Comparison of ENCODE assay signal across 1 cellular context in the genomic region with DNA sequence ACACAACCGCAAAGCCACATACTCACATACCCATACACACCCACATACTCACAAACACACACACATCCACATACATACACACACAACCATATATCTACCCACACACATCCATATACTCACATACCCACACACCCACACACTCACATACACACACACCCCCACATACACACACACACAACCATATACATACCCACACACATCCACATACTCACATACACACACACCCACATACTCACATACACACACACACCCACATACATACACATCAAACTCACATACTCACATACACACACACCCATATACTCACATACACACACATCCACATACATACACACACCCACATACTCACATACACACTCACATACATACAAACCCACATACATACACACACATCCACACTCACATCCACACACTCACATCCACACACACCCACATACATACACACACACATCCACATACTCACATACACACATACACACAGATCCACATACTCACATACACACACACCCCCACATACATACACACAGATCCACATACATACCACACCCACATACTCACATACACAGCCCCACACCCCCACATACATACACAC.
TF ChIP-seq lines count a peak whose summit lies in the region.

No MANE protein-coding gene starts in this region.

TF ChIP-seq in IMR-90, 13 proteins besides CTCF, POLR2A, EP300 and RAD21 (continued from another document):
- no peak for TF ChIP-seq ELK1 (IDR thresholded peaks at IDR 0.05; ENCODE audit: borderline replicate concordance, low read depth, low read length)
- TF ChIP-seq FOS (IDR thresholded peaks at IDR 0.05; ENCODE audit: low read depth, low read length) = no peak
- TF ChIP-seq MXI1 (IDR thresholded peaks at IDR 0.05; ENCODE audit: borderline replicate concordance, low read depth, low read length) = no peak
- TF ChIP-seq NFE2L2 (IDR thresholded peaks at IDR 0.05; ENCODE audit: low read depth, low read length) = no peak
